10 cellular contexts compared by ENCODE assay signal in the genomic region with DNA sequence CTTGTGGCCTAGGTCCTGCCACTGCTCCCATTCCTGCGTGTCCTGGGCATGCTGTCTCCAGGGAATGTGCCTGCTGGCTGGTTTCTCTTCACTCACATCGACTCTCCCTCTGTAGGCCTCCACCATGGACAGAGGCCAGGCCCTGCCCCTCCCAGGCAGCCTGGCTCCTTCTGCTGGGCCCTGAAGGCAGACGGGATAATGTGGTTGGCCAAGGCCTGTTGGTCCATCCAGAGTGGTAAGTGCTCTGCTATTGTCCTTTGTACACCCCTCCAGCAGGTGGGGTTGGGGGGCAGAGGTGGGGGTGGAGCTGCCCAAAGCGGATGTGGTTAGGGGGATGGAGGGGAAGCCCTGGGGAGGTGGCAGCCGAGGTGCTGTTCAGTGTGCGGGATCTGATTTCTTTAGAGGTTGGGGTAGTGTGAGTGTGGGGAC. TPM values are rescaled to one million over a fixed set of nuclear protein-coding genes. Genes with fewer than 3 reads are reported as not detected.
DNase-seq lines count a peak whose midpoint lies in the region; ATAC-seq, FAIRE-seq and TF ChIP-seq lines count a peak whose summit lies in the region.
"Had no signal": no experiment of that assay in that cellular context is flagged by ENCODE, and none has a peak within 500 bp of the region (broad histone marks: within the 10 kb centered on the region; RNA-seq: fewer than 3 reads in every experiment).

No MANE protein-coding gene starts in this region.

- no peaks in the 10 kb centered on the region for H3K9me3 ChIP-seq in pancreas

- peak in 1 of 4 donors; percentile 5 for ATAC-seq in pancreas

- H3K36me3 ChIP-seq in pancreas, result no peaks in the 10 kb centered on the region

- H3K4me1 ChIP-seq in pancreas, result peaks cover 9 to 36% (median 30%) of the 10 kb centered on the region in 3 donors

- WGBS in pancreas, 2 donors, result 54 to 57% methylated on average over 6 of the region's 6 CpGs

- H3K27me3 ChIP-seq in pancreas, result no peaks in the 10 kb centered on the region

- DNase-seq in ELF-1 (ENCODE audit: low read depth, low spot score) (peak; percentile 77), NCI-H2196 (lab: John Stamatoyannopoulos, UW; ENCODE audit: unreplicated experiment) (peak; percentile 87), pancreas (peak in 5 of 6 donors; percentile 23 to 78 (median 63)), COLO829 (ENCODE audit: low spot score) (no peak), SKM-1 (lab: John Stamatoyannopoulos, UW; ENCODE audit: unreplicated experiment) (no peak), erythroblast (lab: John Stamatoyannopoulos, UW) (no peak), NCI-H524 treated with DMSO at 0.1 percent for 48 hours (lab: John Stamatoyannopoulos, UW) (no peak)

- no peak for FAIRE-seq in pancreas (lab: Jason Lieb, UNC)
- FAIRE-seq: islet of Langerhans had no signal

- TF ChIP-seq POLR2A in erythroblast (IDR thresholded peaks at IDR 0.05; ENCODE audit: low read length), result no peak

- TF ChIP-seq CTCF in pancreas (IDR thresholded peaks at IDR 0.05), result no peak

- intact Hi-C loops in pancreas (cut with DNase I), result no loop called here

- H3K27ac ChIP-seq in cingulate gyrus (ENCODE audit: low read depth, low read length) (peak overlapping the region; percentile 79), pancreas (peak overlapping the region in 1 of 4 donors; percentile 17)

- H3K4me3 ChIP-seq in pancreas, result no peak overlapping the region

RNA-seq across cellular contexts. Expression of a gene that starts 9.5 kb away (rescaled TPM):
- 10 to 100 TPM; 11.7 to 55.2 (median 22.0) TPM for total RNA-seq in pancreas
- polyA plus RNA-seq in pancreas, result 10 to 100 TPM; 76.4 to 85.4 TPM

RNA-seq across cellular contexts. Expression of a gene that starts 28.1 kb away (rescaled TPM):
- total RNA-seq in pancreas, result 10 to 100 TPM; 13.6 to 20.4 (median 18.7) TPM
- polyA plus RNA-seq in pancreas, result 10 to 100 TPM; 23.0 to 31.7 TPM

RNA-seq across cellular contexts. Expression of a gene that starts 35.0 kb away (rescaled TPM):
- total RNA-seq in pancreas, result 10 to 100 TPM in 3 of 6 donors, 1 to 10 TPM in 3; 7.1 to 18.0 (median 11.0) TPM
- polyA plus RNA-seq in pancreas, result 10 to 100 TPM; 25.4 to 51.6 TPM

RNA-seq across cellular contexts. Expression of a gene that starts 37.8 kb away (rescaled TPM):
- under 1 TPM in 2 of 6 donors, not detected in 4; 0.09 to 0.20 TPM for total RNA-seq in pancreas
- polyA plus RNA-seq in pancreas, result under 1 TPM in 1 of 2 donors, not detected in 1; 0.19 TPM
- total RNA-seq: T-helper 2 cell treated with Interferon-gamma antibody and Interleukin-4, amounts not matched to agents 100 ng/mL and 5 ng/mL, for 36 hours had no signal

Comparison
In these comparisons a context has a peak if more than half of its experiments do, and no peak if none do; other contexts are left out.
1. DNase-seq: peak in ELF-1 (single experiment), NCI-H2196 (single experiment) and pancreas (5 of 6); none in COLO829 (single experiment), SKM-1 (single experiment), erythroblast (0 of 2) and NCI-H524 treated with DMSO at 0.1 percent for 48 hours (single experiment).